ENCODE assay signal across 9 cellular contexts in the genomic region with DNA sequence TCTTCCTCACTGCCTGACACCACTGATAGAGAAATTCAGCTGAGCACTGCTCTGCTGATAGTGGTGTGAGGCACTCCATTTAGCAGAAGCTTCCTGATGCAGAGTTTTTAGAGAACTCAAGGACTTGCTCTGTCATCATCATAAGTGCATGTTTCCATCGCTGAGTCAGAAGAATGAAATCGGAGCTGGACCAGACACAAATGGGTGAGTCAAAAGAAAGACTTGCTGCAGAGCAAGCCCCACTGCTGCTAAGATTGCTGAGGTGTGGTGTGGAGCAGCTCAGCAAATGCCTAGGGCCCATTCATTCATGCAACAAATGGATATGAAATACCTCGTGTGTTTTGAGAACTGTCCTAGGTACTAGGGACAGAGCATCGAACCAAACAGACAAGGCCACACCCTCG.
DNase-seq lines count a peak whose midpoint lies in the region; ATAC-seq and TF ChIP-seq lines count a peak whose summit lies in the region.
"Had no signal": no experiment of that assay in that cellular context is flagged by ENCODE, and none has a peak within 500 bp of the region (broad histone marks: within the 10 kb centered on the region; RNA-seq: fewer than 3 reads in every experiment).

No MANE protein-coding gene starts in this region.

- peaks cover 0 to 8% (median 2%) of the 10 kb centered on the region in 5 donors for H3K27me3 Mint-ChIP-seq in naive thymus-derived CD8-positive, alpha-beta T cell

- WGBS in heart right ventricle, 2 donors = 34 to 40% methylated on average over 5 of the region's 5 CpGs

- H3K4me1 ChIP-seq in heart right ventricle = peaks cover 0 to 14% (median 4%) of the 10 kb centered on the region in 9 donors

- H3K36me3 ChIP-seq in heart right ventricle = no peaks in the 10 kb centered on the region

- intact Hi-C loops in heart right ventricle (cut with DNase I) = no loop called here

- peak; percentile 28 to 91 (median 70) for ATAC-seq in heart right ventricle
- no peak for ATAC-seq in HG03354 (IDR thresholded peaks at IDR 0.05; ENCODE audit: poor library complexity, severe bottlenecking, unreplicated experiment)
- ATAC-seq in naive thymus-derived CD8-positive, alpha-beta T cell = no peak

- peak overlapping the region in 1 of 10 donors; percentile 28 for H3K27ac ChIP-seq in heart right ventricle

- H3K9me3 ChIP-seq in heart right ventricle = no peaks in the 10 kb centered on the region

- POLR2A ChIA-PET in naive thymus-derived CD8-positive, alpha-beta T cell (lab: Charles Lee) = no interaction called here

- no peak for TF ChIP-seq CTCF in heart right ventricle (IDR thresholded peaks at IDR 0.05)

- no peaks in the 10 kb centered on the region for H3K27me3 ChIP-seq in heart right ventricle

- peak; percentile 55 for DNase-seq in H4 (ENCODE audit: low spot score)
- DNase-seq in T1000 (lab: John Stamatoyannopoulos, UW) = peak; percentile 64
- peak in 1 of 2 donors; percentile 20 for DNase-seq in heart right ventricle
- peak; percentile 24 for DNase-seq in smooth muscle cell of the brain vasculature (ENCODE audit: low read depth, low spot score)
- no peak for DNase-seq in HUDEP-2 (lab: John Stamatoyannopoulos, UW; ENCODE audit: unreplicated experiment in 76 of 76)
- no peak for DNase-seq in dermis blood vessel endothelial cell
- DNase-seq in naive thymus-derived CD8-positive, alpha-beta T cell = no peak
- DNase-seq: NCI-H2081 treated with DMSO at 0.1 percent for 48 hours had no signal

- no peak overlapping the region for H3K4me3 ChIP-seq in heart right ventricle

- no peak overlapping the region for H3K27ac Mint-ChIP-seq in naive thymus-derived CD8-positive, alpha-beta T cell

- peaks cover 0 to 3% (median 0%) of the 10 kb centered on the region in 3 donors for H3K36me3 Mint-ChIP-seq in naive thymus-derived CD8-positive, alpha-beta T cell

- H3K9me3 Mint-ChIP-seq in naive thymus-derived CD8-positive, alpha-beta T cell = no peaks in the 10 kb centered on the region

- peaks cover 0 to 7% (median 4%) of the 10 kb centered on the region in 4 donors for H3K4me1 Mint-ChIP-seq in naive thymus-derived CD8-positive, alpha-beta T cell

- no peak overlapping the region for H3K4me3 Mint-ChIP-seq in naive thymus-derived CD8-positive, alpha-beta T cell

Comparison
In these comparisons a context has a peak if more than half of its experiments do, and no peak if none do; other contexts are left out.
1. DNase-seq: peak in H4 (single experiment), T1000 (single experiment) and smooth muscle cell of the brain vasculature (single experiment); none in HUDEP-2 (0 of 76), dermis blood vessel endothelial cell (single experiment) and naive thymus-derived CD8-positive, alpha-beta T cell (0 of 10).
2. ATAC-seq: peak in heart right ventricle (8 of 8); none in HG03354 (single experiment) and naive thymus-derived CD8-positive, alpha-beta T cell (0 of 2).